In the genomic region with DNA sequence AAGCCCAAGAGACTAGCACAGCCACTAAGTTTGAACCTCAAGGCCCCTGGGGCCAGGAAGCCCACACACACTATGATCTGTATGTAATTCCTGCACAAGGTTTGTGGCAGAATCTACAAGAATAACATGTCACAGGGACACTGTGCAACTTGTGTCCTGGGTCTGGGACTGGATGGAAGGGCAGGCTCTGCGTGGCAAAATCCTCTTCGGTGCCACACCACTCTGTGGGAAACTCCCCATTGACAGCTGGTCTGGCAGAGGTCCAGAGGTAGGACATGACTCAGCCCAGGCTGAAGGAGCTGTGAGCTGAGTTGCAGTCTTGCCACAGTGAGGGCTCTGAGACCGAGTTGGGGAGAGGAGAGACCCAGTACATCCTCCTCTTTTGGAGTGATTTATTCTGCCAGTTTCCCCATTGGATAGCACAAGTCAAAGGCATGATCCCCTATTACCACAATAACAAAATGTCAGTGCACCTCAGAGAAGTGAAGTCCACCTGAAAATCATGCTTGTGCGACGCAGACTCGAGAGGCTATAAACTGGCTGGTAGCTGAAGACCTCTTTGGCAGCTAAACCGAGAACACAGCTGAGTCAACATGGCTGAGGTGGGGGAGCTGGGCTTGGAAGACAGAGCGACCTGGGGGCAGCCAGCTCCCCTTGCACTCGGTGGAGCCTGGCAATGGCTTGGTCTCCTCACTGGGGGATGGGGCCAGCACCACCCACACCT, we compare ENCODE assay signal across 1 cellular context.
TF ChIP-seq lines count a peak whose summit lies in the region.

No MANE protein-coding gene starts in this region.

TF ChIP-seq in GM12878, 131 proteins besides CTCF, POLR2A, EP300 and RAD21 (continued from another document and continues in another):
- TF ChIP-seq, protein P1, sequence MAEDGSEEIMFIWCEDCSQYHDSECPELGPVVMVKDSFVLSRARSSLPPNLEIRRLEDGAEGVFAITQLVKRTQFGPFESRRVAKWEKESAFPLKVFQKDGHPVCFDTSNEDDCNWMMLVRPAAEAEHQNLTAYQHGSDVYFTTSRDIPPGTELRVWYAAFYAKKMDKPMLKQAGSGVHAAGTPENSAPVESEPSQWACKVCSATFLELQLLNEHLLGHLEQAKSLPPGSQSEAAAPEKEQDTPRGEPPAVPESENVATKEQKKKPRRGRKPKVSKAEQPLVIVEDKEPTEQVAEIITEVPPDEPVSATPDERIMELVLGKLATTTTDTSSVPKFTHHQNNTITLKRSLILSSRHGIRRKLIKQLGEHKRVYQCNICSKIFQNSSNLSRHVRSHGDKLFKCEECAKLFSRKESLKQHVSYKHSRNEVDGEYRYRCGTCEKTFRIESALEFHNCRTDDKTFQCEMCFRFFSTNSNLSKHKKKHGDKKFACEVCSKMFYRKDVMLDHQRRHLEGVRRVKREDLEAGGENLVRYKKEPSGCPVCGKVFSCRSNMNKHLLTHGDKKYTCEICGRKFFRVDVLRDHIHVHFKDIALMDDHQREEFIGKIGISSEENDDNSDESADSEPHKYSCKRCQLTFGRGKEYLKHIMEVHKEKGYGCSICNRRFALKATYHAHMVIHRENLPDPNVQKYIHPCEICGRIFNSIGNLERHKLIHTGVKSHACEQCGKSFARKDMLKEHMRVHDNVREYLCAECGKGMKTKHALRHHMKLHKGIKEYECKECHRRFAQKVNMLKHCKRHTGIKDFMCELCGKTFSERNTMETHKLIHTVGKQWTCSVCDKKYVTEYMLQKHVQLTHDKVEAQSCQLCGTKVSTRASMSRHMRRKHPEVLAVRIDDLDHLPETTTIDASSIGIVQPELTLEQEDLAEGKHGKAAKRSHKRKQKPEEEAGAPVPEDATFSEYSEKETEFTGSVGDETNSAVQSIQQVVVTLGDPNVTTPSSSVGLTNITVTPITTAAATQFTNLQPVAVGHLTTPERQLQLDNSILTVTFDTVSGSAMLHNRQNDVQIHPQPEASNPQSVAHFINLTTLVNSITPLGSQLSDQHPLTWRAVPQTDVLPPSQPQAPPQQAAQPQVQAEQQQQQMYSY (CRISPR knock-in tag; IDR thresholded peaks at IDR 0.05) = no peak
- TF ChIP-seq, protein P2, sequence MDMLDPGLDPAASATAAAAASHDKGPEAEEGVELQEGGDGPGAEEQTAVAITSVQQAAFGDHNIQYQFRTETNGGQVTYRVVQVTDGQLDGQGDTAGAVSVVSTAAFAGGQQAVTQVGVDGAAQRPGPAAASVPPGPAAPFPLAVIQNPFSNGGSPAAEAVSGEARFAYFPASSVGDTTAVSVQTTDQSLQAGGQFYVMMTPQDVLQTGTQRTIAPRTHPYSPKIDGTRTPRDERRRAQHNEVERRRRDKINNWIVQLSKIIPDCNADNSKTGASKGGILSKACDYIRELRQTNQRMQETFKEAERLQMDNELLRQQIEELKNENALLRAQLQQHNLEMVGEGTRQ (IDR thresholded peaks at IDR 0.05; ENCODE audit: borderline replicate concordance, low read depth, low read length) = no peak
- no peak for TF ChIP-seq NR2F1 (conservative IDR thresholded peaks at IDR 0.05)
- TF ChIP-seq, protein P3, sequence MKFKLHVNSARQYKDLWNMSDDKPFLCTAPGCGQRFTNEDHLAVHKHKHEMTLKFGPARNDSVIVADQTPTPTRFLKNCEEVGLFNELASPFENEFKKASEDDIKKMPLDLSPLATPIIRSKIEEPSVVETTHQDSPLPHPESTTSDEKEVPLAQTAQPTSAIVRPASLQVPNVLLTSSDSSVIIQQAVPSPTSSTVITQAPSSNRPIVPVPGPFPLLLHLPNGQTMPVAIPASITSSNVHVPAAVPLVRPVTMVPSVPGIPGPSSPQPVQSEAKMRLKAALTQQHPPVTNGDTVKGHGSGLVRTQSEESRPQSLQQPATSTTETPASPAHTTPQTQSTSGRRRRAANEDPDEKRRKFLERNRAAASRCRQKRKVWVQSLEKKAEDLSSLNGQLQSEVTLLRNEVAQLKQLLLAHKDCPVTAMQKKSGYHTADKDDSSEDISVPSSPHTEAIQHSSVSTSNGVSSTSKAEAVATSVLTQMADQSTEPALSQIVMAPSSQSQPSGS (IDR thresholded peaks at IDR 0.05; ENCODE audit: low read length) = no peak
- no peak for TF ChIP-seq ZNF207 (IDR thresholded peaks at IDR 0.05; ENCODE audit: borderline replicate concordance)
- TF ChIP-seq, protein P4, sequence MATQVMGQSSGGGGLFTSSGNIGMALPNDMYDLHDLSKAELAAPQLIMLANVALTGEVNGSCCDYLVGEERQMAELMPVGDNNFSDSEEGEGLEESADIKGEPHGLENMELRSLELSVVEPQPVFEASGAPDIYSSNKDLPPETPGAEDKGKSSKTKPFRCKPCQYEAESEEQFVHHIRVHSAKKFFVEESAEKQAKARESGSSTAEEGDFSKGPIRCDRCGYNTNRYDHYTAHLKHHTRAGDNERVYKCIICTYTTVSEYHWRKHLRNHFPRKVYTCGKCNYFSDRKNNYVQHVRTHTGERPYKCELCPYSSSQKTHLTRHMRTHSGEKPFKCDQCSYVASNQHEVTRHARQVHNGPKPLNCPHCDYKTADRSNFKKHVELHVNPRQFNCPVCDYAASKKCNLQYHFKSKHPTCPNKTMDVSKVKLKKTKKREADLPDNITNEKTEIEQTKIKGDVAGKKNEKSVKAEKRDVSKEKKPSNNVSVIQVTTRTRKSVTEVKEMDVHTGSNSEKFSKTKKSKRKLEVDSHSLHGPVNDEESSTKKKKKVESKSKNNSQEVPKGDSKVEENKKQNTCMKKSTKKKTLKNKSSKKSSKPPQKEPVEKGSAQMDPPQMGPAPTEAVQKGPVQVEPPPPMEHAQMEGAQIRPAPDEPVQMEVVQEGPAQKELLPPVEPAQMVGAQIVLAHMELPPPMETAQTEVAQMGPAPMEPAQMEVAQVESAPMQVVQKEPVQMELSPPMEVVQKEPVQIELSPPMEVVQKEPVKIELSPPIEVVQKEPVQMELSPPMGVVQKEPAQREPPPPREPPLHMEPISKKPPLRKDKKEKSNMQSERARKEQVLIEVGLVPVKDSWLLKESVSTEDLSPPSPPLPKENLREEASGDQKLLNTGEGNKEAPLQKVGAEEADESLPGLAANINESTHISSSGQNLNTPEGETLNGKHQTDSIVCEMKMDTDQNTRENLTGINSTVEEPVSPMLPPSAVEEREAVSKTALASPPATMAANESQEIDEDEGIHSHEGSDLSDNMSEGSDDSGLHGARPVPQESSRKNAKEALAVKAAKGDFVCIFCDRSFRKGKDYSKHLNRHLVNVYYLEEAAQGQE (IDR thresholded peaks at IDR 0.05; ENCODE audit: low read depth, low read length) = no peak
- TF ChIP-seq ZZZ3 (IDR thresholded peaks at IDR 0.05; ENCODE audit: control insufficient read depth, insufficient read length, low read depth) = no peak
- TF ChIP-seq ZNF384 (IDR thresholded peaks at IDR 0.05; ENCODE audit: borderline replicate concordance, low read depth, low read length) = no peak
- peak; percentile 68; the same call in 1 of the 2 replicates for TF ChIP-seq DPF2 (IDR thresholded peaks at IDR 0.05)
- no peak for TF ChIP-seq NFIC (IDR thresholded peaks at IDR 0.05; ENCODE audit: low read depth, low read length)
- TF ChIP-seq, protein P5, sequence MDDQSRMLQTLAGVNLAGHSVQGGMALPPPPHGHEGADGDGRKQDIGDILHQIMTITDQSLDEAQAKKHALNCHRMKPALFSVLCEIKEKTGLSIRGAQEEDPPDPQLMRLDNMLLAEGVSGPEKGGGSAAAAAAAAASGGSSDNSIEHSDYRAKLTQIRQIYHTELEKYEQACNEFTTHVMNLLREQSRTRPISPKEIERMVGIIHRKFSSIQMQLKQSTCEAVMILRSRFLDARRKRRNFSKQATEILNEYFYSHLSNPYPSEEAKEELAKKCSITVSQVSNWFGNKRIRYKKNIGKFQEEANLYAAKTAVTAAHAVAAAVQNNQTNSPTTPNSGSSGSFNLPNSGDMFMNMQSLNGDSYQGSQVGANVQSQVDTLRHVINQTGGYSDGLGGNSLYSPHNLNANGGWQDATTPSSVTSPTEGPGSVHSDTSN (IDR thresholded peaks at IDR 0.05; ENCODE audit: insufficient replicate concordance, low read depth, low read length) = peak; percentile 34
- 0 out of 2 replicates have a peak, but pooled peaks have one; percentile 20 for TF ChIP-seq ATF7 (IDR thresholded peaks at IDR 0.05; ENCODE audit: low read depth)
- TF ChIP-seq ZBED1 (IDR thresholded peaks at IDR 0.05; ENCODE audit: borderline replicate concordance) = no peak
- no peak for TF ChIP-seq SUZ12 (IDR thresholded peaks at IDR 0.05; ENCODE audit: unreplicated experiment)
- TF ChIP-seq, protein P6, sequence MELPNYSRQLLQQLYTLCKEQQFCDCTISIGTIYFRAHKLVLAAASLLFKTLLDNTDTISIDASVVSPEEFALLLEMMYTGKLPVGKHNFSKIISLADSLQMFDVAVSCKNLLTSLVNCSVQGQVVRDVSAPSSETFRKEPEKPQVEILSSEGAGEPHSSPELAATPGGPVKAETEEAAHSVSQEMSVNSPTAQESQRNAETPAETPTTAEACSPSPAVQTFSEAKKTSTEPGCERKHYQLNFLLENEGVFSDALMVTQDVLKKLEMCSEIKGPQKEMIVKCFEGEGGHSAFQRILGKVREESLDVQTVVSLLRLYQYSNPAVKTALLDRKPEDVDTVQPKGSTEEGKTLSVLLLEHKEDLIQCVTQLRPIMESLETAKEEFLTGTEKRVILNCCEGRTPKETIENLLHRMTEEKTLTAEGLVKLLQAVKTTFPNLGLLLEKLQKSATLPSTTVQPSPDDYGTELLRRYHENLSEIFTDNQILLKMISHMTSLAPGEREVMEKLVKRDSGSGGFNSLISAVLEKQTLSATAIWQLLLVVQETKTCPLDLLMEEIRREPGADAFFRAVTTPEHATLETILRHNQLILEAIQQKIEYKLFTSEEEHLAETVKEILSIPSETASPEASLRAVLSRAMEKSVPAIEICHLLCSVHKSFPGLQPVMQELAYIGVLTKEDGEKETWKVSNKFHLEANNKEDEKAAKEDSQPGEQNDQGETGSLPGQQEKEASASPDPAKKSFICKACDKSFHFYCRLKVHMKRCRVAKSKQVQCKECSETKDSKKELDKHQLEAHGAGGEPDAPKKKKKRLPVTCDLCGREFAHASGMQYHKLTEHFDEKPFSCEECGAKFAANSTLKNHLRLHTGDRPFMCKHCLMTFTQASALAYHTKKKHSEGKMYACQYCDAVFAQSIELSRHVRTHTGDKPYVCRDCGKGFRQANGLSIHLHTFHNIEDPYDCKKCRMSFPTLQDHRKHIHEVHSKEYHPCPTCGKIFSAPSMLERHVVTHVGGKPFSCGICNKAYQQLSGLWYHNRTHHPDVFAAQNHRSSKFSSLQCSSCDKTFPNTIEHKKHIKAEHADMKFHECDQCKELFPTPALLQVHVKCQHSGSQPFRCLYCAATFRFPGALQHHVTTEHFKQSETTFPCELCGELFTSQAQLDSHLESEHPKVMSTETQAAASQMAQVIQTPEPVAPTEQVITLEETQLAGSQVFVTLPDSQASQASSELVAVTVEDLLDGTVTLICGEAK (IDR thresholded peaks at IDR 0.05; ENCODE audit: borderline replicate concordance) = no peak
- no peak for TF ChIP-seq SUPT20H (IDR thresholded peaks at IDR 0.05; ENCODE audit: borderline replicate concordance, control insufficient read depth, low read depth, low read length)
- TF ChIP-seq SMAD1 (IDR thresholded peaks at IDR 0.05; ENCODE audit: low read depth, partially characterized antibody) = peak; percentile 80
- TF ChIP-seq, protein P7, sequence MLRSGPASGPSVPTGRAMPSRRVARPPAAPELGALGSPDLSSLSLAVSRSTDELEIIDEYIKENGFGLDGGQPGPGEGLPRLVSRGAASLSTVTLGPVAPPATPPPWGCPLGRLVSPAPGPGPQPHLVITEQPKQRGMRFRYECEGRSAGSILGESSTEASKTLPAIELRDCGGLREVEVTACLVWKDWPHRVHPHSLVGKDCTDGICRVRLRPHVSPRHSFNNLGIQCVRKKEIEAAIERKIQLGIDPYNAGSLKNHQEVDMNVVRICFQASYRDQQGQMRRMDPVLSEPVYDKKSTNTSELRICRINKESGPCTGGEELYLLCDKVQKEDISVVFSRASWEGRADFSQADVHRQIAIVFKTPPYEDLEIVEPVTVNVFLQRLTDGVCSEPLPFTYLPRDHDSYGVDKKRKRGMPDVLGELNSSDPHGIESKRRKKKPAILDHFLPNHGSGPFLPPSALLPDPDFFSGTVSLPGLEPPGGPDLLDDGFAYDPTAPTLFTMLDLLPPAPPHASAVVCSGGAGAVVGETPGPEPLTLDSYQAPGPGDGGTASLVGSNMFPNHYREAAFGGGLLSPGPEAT (IDR thresholded peaks at IDR 0.05; ENCODE audit: low read depth) = peak; percentile 63; the same call in 1 of the 2 replicates
- no peak for TF ChIP-seq WRNIP1 (IDR thresholded peaks at IDR 0.05; ENCODE audit: borderline replicate concordance, low read depth, low read length)
- TF ChIP-seq, protein P8, sequence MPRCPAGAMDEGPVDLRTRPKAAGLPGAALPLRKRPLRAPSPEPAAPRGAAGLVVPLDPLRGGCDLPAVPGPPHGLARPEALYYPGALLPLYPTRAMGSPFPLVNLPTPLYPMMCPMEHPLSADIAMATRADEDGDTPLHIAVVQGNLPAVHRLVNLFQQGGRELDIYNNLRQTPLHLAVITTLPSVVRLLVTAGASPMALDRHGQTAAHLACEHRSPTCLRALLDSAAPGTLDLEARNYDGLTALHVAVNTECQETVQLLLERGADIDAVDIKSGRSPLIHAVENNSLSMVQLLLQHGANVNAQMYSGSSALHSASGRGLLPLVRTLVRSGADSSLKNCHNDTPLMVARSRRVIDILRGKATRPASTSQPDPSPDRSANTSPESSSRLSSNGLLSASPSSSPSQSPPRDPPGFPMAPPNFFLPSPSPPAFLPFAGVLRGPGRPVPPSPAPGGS (IDR thresholded peaks at IDR 0.05; ENCODE audit: borderline replicate concordance, insufficient read depth, low read depth, low read length, poor library complexity, severe bottlenecking) = no peak
- TF ChIP-seq, protein P9, sequence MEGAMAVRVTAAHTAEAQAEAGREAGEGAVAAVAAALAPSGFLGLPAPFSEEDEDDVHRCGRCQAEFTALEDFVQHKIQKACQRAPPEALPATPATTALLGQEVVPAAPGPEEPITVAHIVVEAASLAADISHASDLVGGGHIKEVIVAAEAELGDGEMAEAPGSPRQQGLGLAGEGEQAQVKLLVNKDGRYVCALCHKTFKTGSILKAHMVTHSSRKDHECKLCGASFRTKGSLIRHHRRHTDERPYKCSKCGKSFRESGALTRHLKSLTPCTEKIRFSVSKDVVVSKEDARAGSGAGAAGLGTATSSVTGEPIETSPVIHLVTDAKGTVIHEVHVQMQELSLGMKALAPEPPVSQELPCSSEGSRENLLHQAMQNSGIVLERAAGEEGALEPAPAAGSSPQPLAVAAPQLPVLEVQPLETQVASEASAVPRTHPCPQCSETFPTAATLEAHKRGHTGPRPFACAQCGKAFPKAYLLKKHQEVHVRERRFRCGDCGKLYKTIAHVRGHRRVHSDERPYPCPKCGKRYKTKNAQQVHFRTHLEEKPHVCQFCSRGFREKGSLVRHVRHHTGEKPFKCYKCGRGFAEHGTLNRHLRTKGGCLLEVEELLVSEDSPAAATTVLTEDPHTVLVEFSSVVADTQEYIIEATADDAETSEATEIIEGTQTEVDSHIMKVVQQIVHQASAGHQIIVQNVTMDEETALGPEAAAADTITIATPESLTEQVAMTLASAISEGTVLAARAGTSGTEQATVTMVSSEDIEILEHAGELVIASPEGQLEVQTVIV (IDR thresholded peaks at IDR 0.05; ENCODE audit: borderline replicate concordance, partially characterized antibody) = no peak
- peak; percentile 64 for TF ChIP-seq MEF2B (IDR thresholded peaks at IDR 0.05; ENCODE audit: partially characterized antibody, poor library complexity, severe bottlenecking)
- TF ChIP-seq ZSCAN29 (IDR thresholded peaks at IDR 0.05) = no peak
- TF ChIP-seq ETV6 (conservative IDR thresholded peaks at IDR 0.05 in 1 of 2, IDR thresholded peaks at IDR 0.05 in 1 of 2; ENCODE audit: borderline replicate concordance in 1 of 2, low read depth in 1 of 2) = no peak
- TF ChIP-seq ESRRA (IDR thresholded peaks at IDR 0.05; ENCODE audit: low read length) = no peak
